In genomic region chr17:47301161-47301560, GRCh38 we compare ENCODE assay signal across 17 cellular contexts. TPM values are rescaled to one million over a fixed set of nuclear protein-coding genes. Genes with fewer than 3 reads are reported as not detected.
DNase-seq lines count a peak whose midpoint lies in the region; ATAC-seq and TF ChIP-seq lines count a peak whose summit lies in the region.
"Had no signal": no experiment of that assay in that cellular context is flagged by ENCODE, and none has a peak within 500 bp of the region (broad histone marks: within the 10 kb centered on the region; RNA-seq: fewer than 3 reads in every experiment).

No MANE protein-coding gene starts in this region.

- CTCF ChIA-PET in activated CD8-positive, alpha-beta memory T cell treated with anti-CD3 and anti-CD28 coated beads, Interleukin-2, amount 10 ng/mL, durations not matched to agents 7 days and 5 days (lab: Charles Lee): interaction anchor here (0.6 to 1.0 kb wide), 3 partner anchors 72 to 524 kb away, joined by 3 read pairs; no protein-coding TSS in a partner anchor
- CTCF ChIA-PET in activated CD4-positive, alpha-beta memory T cell treated with anti-CD3 and anti-CD28 coated beads for 36 hours (lab: Charles Lee): interaction anchor here (1.5 to 2.4 kb wide), 2 partner anchors 11 to 14 kb away, joined by 3 to 12 read pairs; no protein-coding TSS in a partner anchor

- no peaks in the 10 kb centered on the region for H3K79me2 ChIP-seq in parathyroid adenoma

- H3K4me3 ChIP-seq in parathyroid adenoma (ENCODE audit: low read depth, low read length) (no peak overlapping the region), testis (no peak overlapping the region)
- H3K4me3 ChIP-seq: A549 had no signal

- intact Hi-C loops in activated CD4-positive, alpha-beta memory T cell treated with anti-CD3 and anti-CD28 coated beads for 36 hours (cut with micrococcal nuclease): no loop called here
- intact Hi-C loops in testis (cut with DNase I; ENCODE audit: low total_unique reads): no loop called here

- no peak overlapping the region for H3K9ac ChIP-seq in parathyroid adenoma

- in situ Hi-C loops in GM13976 (cut with MboI; ENCODE audit: low sequenced_read_pairs, unreplicated experiment): no loop called here

- ATAC-seq in activated CD8-positive, alpha-beta memory T cell treated with anti-CD3 and anti-CD28 coated beads, Interleukin-2, amount 10 ng/mL, durations not matched to agents 7 days and 5 days: peak; percentile 60
- ATAC-seq: A549, Panc1 had no signal

- WGBS in testis, 2 donors: 93 to 98% methylated on average over 3 of the region's 3 CpGs

- H3K36me3 ChIP-seq in parathyroid adenoma (ENCODE audit: control insufficient read depth, insufficient read depth, low read length) (no peaks in the 10 kb centered on the region), testis (ENCODE audit: low read depth, missing control alignments) (no peaks in the 10 kb centered on the region)

- H3K27me3 ChIP-seq in parathyroid adenoma (ENCODE audit: control insufficient read depth, insufficient read depth, low read length) (no peaks in the 10 kb centered on the region), testis (no peaks in the 10 kb centered on the region)

- H3K4me1 ChIP-seq in parathyroid adenoma: peaks cover 37% of the 10 kb centered on the region
- H3K4me1 ChIP-seq in testis: peaks cover 3% of the 10 kb centered on the region

- peaks cover 6% of the 10 kb centered on the region for H3K9me3 Mint-ChIP-seq in activated CD8-positive, alpha-beta memory T cell treated with anti-CD3 and anti-CD28 coated beads, Interleukin-2, amount 10 ng/mL, durations not matched to agents 7 days and 5 days (ENCODE audit: low read depth)
- H3K9me3 Mint-ChIP-seq in activated CD4-positive, alpha-beta memory T cell treated with anti-CD3 and anti-CD28 coated beads for 36 hours: peaks cover 11% of the 10 kb centered on the region

- H3K4me3 Mint-ChIP-seq in activated CD8-positive, alpha-beta memory T cell treated with anti-CD3 and anti-CD28 coated beads, Interleukin-2, amount 10 ng/mL, durations not matched to agents 7 days and 5 days: no peak overlapping the region
- H3K4me3 Mint-ChIP-seq in activated CD4-positive, alpha-beta memory T cell treated with anti-CD3 and anti-CD28 coated beads for 36 hours: no peak overlapping the region

- TF ChIP-seq CTCF in GM13976 (IDR thresholded peaks at IDR 0.05; ENCODE audit: borderline replicate concordance, control extremely low read depth, extremely low read depth, insufficient read depth, missing control alignments): no peak
- TF ChIP-seq CTCF in parathyroid adenoma (IDR thresholded peaks at IDR 0.05): no peak
- no peak for TF ChIP-seq CTCF in testis (IDR thresholded peaks at IDR 0.05)

- H3K9me3 ChIP-seq in parathyroid adenoma (ENCODE audit: control insufficient read depth, low read length): no peaks in the 10 kb centered on the region
- no peaks in the 10 kb centered on the region for H3K9me3 ChIP-seq in testis

- peaks cover 17% of the 10 kb centered on the region for H3K4me1 Mint-ChIP-seq in activated CD8-positive, alpha-beta memory T cell treated with anti-CD3 and anti-CD28 coated beads, Interleukin-2, amount 10 ng/mL, durations not matched to agents 7 days and 5 days
- H3K4me1 Mint-ChIP-seq in activated CD4-positive, alpha-beta memory T cell treated with anti-CD3 and anti-CD28 coated beads for 36 hours (ENCODE audit: low read depth): peaks cover 26% of the 10 kb centered on the region

- peaks cover 4% of the 10 kb centered on the region for H3K36me3 Mint-ChIP-seq in activated CD8-positive, alpha-beta memory T cell treated with anti-CD3 and anti-CD28 coated beads, Interleukin-2, amount 10 ng/mL, durations not matched to agents 7 days and 5 days
- no peaks in the 10 kb centered on the region for H3K36me3 Mint-ChIP-seq in activated CD4-positive, alpha-beta memory T cell treated with anti-CD3 and anti-CD28 coated beads for 36 hours

- POLR2A ChIA-PET in activated CD4-positive, alpha-beta memory T cell treated with anti-CD3 and anti-CD28 coated beads for 36 hours (lab: Charles Lee): no interaction called here

- H2AFZ ChIP-seq in parathyroid adenoma: no peak overlapping the region

- H3K27ac ChIP-seq in parathyroid adenoma (peak overlapping the region; percentile 60), testis (no peak overlapping the region)
- H3K27ac ChIP-seq: A549 had no signal

- TF ChIP-seq POLR2A in testis (IDR thresholded peaks at IDR 0.05): no peak

- no peak overlapping the region for H3K4me2 ChIP-seq in parathyroid adenoma (ENCODE audit: low read length)
- H3K4me2 ChIP-seq: A549 had no signal

- peaks cover 3% of the 10 kb centered on the region for H3K27me3 Mint-ChIP-seq in activated CD8-positive, alpha-beta memory T cell treated with anti-CD3 and anti-CD28 coated beads, Interleukin-2, amount 10 ng/mL, durations not matched to agents 7 days and 5 days
- H3K27me3 Mint-ChIP-seq in activated CD4-positive, alpha-beta memory T cell treated with anti-CD3 and anti-CD28 coated beads for 36 hours: peaks cover 2% of the 10 kb centered on the region

- no peak for DNase-seq in activated CD8-positive, alpha-beta memory T cell treated with anti-CD3 and anti-CD28 coated beads, Interleukin-2, amount 10 ng/mL, durations not matched to agents 7 days and 5 days
- DNase-seq in activated CD8-positive, alpha-beta memory T cell treated with anti-CD3 and anti-CD28 coated beads for 24 hours: no peak
- peak; percentile 46 for DNase-seq in GM13976 (ENCODE audit: low spot score)
- DNase-seq in activated CD4-positive, alpha-beta memory T cell treated with anti-CD3 and anti-CD28 coated beads for 36 hours: peak; percentile 53
- no peak for DNase-seq in GM19240 (ENCODE audit: insufficient read length, low spot score)
- DNase-seq in testis: no peak
- DNase-seq in Kasumi-1 (lab: John Stamatoyannopoulos, UW): no peak
- DNase-seq: DMS53, KBM-7, NCI-H1105 treated with DMSO at 0.1 percent for 48 hours, NCI-H187, NCI-H446 treated with DMSO at 0.1 percent for 48 hours, NCI-H774, Right ventricle myocardium superior had no signal

- no peak overlapping the region for H3K27ac Mint-ChIP-seq in activated CD8-positive, alpha-beta memory T cell treated with anti-CD3 and anti-CD28 coated beads, Interleukin-2, amount 10 ng/mL, durations not matched to agents 7 days and 5 days
- no peak overlapping the region for H3K27ac Mint-ChIP-seq in activated CD4-positive, alpha-beta memory T cell treated with anti-CD3 and anti-CD28 coated beads for 36 hours

RNA-seq across cellular contexts. Expression of gene EFCAB13, which starts 22.6 kb away (rescaled TPM):
- 1 to 10 TPM; 5.9 to 9.1 TPM for total RNA-seq in activated CD8-positive, alpha-beta memory T cell treated with anti-CD3 and anti-CD28 coated beads, Interleukin-2, amount 10 ng/mL, durations not matched to agents 7 days and 5 days
- total RNA-seq in activated CD4-positive, alpha-beta memory T cell treated with anti-CD3 and anti-CD28 coated beads for 36 hours: 1 to 10 TPM; 4.6 to 7.8 TPM
- total RNA-seq in testis: 10 to 100 TPM; 23.2 to 37.7 TPM
- 22.9 TPM for polyA plus RNA-seq in testis (ENCODE audit: insufficient read depth, low read depth, low replicate concordance)

RNA-seq across cellular contexts. Expression of gene ITGB3, which starts 47.5 kb away (rescaled TPM):
- total RNA-seq in activated CD8-positive, alpha-beta memory T cell treated with anti-CD3 and anti-CD28 coated beads, Interleukin-2, amount 10 ng/mL, durations not matched to agents 7 days and 5 days: under 1 TPM; 0.21 to 0.93 TPM
- total RNA-seq in activated CD4-positive, alpha-beta memory T cell treated with anti-CD3 and anti-CD28 coated beads for 36 hours: not detected
- total RNA-seq in testis: 10 to 100 TPM in 1 of 2 donors, 1 to 10 TPM in 1; 6.9 to 10.3 TPM
- 7.6 TPM for polyA plus RNA-seq in testis (ENCODE audit: insufficient read depth, low read depth, low replicate concordance)

Comparison
In these comparisons a context has a peak if more than half of its experiments do, and no peak if none do; other contexts are left out.
1. DNase-seq: peak in GM13976 (single experiment) and activated CD4-positive, alpha-beta memory T cell treated with anti-CD3 and anti-CD28 coated beads for 36 hours (single experiment); none in activated CD8-positive, alpha-beta memory T cell treated with anti-CD3 and anti-CD28 coated beads, Interleukin-2, amount 10 ng/mL, durations not matched to agents 7 days and 5 days (single experiment), activated CD8-positive, alpha-beta memory T cell treated with anti-CD3 and anti-CD28 coated beads for 24 hours (single experiment), GM19240 (single experiment), testis (single experiment) and Kasumi-1 (0 of 2).
2. RNA of gene ITGB3, which starts 47.5 kb away (total RNA-seq): 6.9 to 10.3 TPM in testis; 0.21 to 0.93 TPM in activated CD8-positive, alpha-beta memory T cell treated with anti-CD3 and anti-CD28 coated beads, Interleukin-2, amount 10 ng/mL, durations not matched to agents 7 days and 5 days and not detected in activated CD4-positive, alpha-beta memory T cell treated with anti-CD3 and anti-CD28 coated beads for 36 hours; every median in the first group is over 4 times any median in the second.